1 cellular context compared by ENCODE assay signal in the genomic region with DNA sequence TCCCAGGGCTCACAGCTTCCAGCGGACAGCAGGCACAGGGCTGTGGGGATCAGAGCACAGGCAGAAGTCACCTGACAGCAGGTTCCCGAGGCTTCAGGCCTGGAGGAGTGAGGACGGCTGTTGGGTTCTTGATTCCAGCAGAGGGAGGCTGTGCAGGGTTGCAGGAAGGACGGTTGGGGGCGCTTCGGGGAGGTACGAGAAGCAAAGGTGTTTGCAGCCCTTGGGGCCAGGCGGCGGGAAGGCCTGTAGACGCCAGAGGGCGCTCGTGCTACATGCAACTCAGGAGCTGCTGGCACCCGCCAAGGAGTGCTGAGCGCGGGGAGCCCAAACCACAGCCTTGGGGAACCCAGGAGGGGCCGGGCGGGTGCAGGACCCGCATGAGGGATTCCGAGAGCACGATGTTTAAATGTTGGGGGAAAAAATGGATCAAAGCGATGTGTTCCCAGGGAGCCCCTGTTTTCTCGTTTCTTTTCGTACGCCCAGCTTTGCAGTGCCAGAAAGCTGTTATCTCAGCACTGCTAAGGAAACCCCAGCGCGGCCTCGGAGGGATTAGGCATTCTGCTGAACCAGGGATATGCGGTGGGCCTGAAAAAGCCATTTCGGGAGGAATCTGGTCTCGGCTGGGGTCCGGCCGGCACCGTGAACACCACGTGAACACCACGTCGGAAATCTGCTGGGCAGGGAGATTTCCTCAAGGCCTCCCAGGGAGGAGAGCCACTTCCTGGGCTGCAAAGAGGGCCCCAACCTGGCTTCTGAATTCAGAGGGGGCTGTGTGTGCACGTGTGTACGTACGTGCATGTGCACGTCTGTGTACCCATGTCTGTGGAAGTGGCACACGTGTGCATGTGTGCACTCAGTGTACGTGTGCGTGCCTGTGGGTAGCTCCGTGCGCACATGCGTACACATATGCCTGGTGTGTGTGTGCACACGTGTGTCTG.
TF ChIP-seq lines count a peak whose summit lies in the region.

No MANE protein-coding gene starts in this region.

TF ChIP-seq in HepG2, 621 proteins besides CTCF, POLR2A, EP300 and RAD21 (continued from another document and continues in another):
- TF ChIP-seq, protein P1, sequence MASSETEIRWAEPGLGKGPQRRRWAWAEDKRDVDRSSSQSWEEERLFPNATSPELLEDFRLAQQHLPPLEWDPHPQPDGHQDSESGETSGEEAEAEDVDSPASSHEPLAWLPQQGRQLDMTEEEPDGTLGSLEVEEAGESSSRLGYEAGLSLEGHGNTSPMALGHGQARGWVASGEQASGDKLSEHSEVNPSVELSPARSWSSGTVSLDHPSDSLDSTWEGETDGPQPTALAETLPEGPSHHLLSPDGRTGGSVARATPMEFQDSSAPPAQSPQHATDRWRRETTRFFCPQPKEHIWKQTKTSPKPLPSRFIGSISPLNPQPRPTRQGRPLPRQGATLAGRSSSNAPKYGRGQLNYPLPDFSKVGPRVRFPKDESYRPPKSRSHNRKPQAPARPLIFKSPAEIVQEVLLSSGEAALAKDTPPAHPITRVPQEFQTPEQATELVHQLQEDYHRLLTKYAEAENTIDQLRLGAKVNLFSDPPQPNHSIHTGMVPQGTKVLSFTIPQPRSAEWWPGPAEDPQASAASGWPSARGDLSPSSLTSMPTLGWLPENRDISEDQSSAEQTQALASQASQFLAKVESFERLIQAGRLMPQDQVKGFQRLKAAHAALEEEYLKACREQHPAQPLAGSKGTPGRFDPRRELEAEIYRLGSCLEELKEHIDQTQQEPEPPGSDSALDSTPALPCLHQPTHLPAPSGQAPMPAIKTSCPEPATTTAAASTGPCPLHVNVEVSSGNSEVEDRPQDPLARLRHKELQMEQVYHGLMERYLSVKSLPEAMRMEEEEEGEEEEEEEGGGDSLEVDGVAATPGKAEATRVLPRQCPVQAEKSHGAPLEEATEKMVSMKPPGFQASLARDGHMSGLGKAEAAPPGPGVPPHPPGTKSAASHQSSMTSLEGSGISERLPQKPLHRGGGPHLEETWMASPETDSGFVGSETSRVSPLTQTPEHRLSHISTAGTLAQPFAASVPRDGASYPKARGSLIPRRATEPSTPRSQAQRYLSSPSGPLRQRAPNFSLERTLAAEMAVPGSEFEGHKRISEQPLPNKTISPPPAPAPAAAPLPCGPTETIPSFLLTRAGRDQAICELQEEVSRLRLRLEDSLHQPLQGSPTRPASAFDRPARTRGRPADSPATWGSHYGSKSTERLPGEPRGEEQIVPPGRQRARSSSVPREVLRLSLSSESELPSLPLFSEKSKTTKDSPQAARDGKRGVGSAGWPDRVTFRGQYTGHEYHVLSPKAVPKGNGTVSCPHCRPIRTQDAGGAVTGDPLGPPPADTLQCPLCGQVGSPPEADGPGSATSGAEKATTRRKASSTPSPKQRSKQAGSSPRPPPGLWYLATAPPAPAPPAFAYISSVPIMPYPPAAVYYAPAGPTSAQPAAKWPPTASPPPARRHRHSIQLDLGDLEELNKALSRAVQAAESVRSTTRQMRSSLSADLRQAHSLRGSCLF (CRISPR knock-in tag; IDR thresholded peaks at IDR 0.05; ENCODE audit: borderline replicate concordance): no peak
- TF ChIP-seq ZBTB7B (CRISPR knock-in tag; IDR thresholded peaks at IDR 0.05): peak; percentile 58; the same call in 1 of the 2 replicates
- TF ChIP-seq MXI1 (IDR thresholded peaks at IDR 0.05; ENCODE audit: borderline replicate concordance, low read depth, low read length): no peak
- peak; percentile 55; the same call in 1 of the 2 replicates for TF ChIP-seq ZNF768 (CRISPR knock-in tag; IDR thresholded peaks at IDR 0.05)
- TF ChIP-seq DMAP1 (CRISPR knock-in tag; IDR thresholded peaks at IDR 0.05): no peak
- TF ChIP-seq, protein P2, sequence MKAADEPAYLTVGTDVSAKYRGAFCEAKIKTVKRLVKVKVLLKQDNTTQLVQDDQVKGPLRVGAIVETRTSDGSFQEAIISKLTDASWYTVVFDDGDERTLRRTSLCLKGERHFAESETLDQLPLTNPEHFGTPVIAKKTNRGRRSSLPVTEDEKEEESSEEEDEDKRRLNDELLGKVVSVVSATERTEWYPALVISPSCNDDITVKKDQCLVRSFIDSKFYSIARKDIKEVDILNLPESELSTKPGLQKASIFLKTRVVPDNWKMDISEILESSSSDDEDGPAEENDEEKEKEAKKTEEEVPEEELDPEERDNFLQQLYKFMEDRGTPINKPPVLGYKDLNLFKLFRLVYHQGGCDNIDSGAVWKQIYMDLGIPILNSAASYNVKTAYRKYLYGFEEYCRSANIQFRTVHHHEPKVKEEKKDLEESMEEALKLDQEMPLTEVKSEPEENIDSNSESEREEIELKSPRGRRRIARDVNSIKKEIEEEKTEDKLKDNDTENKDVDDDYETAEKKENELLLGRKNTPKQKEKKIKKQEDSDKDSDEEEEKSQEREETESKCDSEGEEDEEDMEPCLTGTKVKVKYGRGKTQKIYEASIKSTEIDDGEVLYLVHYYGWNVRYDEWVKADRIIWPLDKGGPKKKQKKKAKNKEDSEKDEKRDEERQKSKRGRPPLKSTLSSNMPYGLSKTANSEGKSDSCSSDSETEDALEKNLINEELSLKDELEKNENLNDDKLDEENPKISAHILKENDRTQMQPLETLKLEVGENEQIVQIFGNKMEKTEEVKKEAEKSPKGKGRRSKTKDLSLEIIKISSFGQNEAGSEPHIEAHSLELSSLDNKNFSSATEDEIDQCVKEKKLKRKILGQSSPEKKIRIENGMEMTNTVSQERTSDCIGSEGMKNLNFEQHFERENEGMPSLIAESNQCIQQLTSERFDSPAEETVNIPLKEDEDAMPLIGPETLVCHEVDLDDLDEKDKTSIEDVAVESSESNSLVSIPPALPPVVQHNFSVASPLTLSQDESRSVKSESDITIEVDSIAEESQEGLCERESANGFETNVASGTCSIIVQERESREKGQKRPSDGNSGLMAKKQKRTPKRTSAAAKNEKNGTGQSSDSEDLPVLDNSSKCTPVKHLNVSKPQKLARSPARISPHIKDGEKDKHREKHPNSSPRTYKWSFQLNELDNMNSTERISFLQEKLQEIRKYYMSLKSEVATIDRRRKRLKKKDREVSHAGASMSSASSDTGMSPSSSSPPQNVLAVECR (CRISPR knock-in tag; IDR thresholded peaks at IDR 0.05; ENCODE audit: borderline replicate concordance): peak; percentile 27; the same call in 1 of the 2 replicates
- no peak; the same call in 1 of the 2 replicates for TF ChIP-seq KDM4B (CRISPR knock-in tag; IDR thresholded peaks at IDR 0.05)
- no peak; the same call in 1 of the 2 replicates for TF ChIP-seq ZNF225 (CRISPR knock-in tag; IDR thresholded peaks at IDR 0.05)
- TF ChIP-seq PHF21A (CRISPR knock-in tag; IDR thresholded peaks at IDR 0.05): no peak
- TF ChIP-seq, protein P3, sequence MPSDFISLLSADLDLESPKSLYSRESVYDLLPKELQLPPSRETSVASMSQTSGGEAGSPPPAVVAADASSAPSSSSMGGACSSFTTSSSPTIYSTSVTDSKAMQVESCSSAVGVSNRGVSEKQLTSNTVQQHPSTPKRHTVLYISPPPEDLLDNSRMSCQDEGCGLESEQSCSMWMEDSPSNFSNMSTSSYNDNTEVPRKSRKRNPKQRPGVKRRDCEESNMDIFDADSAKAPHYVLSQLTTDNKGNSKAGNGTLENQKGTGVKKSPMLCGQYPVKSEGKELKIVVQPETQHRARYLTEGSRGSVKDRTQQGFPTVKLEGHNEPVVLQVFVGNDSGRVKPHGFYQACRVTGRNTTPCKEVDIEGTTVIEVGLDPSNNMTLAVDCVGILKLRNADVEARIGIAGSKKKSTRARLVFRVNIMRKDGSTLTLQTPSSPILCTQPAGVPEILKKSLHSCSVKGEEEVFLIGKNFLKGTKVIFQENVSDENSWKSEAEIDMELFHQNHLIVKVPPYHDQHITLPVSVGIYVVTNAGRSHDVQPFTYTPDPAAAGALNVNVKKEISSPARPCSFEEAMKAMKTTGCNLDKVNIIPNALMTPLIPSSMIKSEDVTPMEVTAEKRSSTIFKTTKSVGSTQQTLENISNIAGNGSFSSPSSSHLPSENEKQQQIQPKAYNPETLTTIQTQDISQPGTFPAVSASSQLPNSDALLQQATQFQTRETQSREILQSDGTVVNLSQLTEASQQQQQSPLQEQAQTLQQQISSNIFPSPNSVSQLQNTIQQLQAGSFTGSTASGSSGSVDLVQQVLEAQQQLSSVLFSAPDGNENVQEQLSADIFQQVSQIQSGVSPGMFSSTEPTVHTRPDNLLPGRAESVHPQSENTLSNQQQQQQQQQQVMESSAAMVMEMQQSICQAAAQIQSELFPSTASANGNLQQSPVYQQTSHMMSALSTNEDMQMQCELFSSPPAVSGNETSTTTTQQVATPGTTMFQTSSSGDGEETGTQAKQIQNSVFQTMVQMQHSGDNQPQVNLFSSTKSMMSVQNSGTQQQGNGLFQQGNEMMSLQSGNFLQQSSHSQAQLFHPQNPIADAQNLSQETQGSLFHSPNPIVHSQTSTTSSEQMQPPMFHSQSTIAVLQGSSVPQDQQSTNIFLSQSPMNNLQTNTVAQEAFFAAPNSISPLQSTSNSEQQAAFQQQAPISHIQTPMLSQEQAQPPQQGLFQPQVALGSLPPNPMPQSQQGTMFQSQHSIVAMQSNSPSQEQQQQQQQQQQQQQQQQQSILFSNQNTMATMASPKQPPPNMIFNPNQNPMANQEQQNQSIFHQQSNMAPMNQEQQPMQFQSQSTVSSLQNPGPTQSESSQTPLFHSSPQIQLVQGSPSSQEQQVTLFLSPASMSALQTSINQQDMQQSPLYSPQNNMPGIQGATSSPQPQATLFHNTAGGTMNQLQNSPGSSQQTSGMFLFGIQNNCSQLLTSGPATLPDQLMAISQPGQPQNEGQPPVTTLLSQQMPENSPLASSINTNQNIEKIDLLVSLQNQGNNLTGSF (CRISPR knock-in tag; IDR thresholded peaks at IDR 0.05): no peak
- TF ChIP-seq KLF15 (CRISPR knock-in tag; IDR thresholded peaks at IDR 0.05; ENCODE audit: borderline replicate concordance): no peak
- TF ChIP-seq SOX5 (CRISPR knock-in tag; IDR thresholded peaks at IDR 0.05; ENCODE audit: borderline replicate concordance): 0 out of 2 replicates have a peak, but pooled peaks have one; percentile 35
- TF ChIP-seq, protein P4, sequence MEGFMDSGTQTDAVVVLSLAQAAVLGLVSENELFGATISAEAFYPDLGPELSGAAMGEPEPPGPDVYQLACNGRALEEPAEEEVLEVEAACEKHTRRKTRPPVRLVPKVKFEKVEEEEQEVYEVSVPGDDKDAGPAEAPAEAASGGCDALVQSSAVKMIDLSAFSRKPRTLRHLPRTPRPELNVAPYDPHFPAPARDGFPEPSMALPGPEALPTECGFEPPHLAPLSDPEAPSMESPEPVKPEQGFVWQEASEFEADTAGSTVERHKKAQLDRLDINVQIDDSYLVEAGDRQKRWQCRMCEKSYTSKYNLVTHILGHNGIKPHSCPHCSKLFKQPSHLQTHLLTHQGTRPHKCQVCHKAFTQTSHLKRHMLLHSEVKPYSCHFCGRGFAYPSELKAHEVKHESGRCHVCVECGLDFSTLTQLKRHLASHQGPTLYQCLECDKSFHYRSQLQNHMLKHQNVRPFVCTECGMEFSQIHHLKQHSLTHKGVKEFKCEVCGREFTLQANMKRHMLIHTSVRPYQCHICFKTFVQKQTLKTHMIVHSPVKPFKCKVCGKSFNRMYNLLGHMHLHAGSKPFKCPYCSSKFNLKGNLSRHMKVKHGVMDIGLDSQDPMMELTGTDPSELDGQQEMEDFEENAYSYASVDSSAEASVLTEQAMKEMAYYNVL (CRISPR knock-in tag; IDR thresholded peaks at IDR 0.05; ENCODE audit: borderline replicate concordance): 0 out of 2 replicates have a peak, but pooled peaks have one; percentile 70
- peak; percentile 56 for TF ChIP-seq JARID2 (CRISPR knock-in tag; IDR thresholded peaks at IDR 0.05; ENCODE audit: insufficient replicate concordance)
- no peak for TF ChIP-seq CHD4 (IDR thresholded peaks at IDR 0.05; ENCODE audit: borderline replicate concordance, low read length)
- TF ChIP-seq KDM1A (CRISPR knock-in tag; IDR thresholded peaks at IDR 0.05): no peak
- no peak for TF ChIP-seq SNRNP70 (IDR thresholded peaks at IDR 0.05; ENCODE audit: low read depth, low read length)
- TF ChIP-seq SIN3B (IDR thresholded peaks at IDR 0.05; ENCODE audit: low read length): no peak
- TF ChIP-seq ISL2 (CRISPR knock-in tag; IDR thresholded peaks at IDR 0.05): peak; percentile 54; the same call in 1 of the 2 replicates
- TF ChIP-seq ZNF614 (CRISPR knock-in tag; IDR thresholded peaks at IDR 0.05; ENCODE audit: borderline replicate concordance): peak; percentile 40; the same call in 1 of the 2 replicates
- peak; percentile 21; the same call in 1 of the 2 replicates for TF ChIP-seq BHLHE40 (IDR thresholded peaks at IDR 0.05; ENCODE audit: low read length)
- no peak for TF ChIP-seq ZNF737 (CRISPR knock-in tag; IDR thresholded peaks at IDR 0.05; ENCODE audit: borderline replicate concordance)
- TF ChIP-seq, protein P5, sequence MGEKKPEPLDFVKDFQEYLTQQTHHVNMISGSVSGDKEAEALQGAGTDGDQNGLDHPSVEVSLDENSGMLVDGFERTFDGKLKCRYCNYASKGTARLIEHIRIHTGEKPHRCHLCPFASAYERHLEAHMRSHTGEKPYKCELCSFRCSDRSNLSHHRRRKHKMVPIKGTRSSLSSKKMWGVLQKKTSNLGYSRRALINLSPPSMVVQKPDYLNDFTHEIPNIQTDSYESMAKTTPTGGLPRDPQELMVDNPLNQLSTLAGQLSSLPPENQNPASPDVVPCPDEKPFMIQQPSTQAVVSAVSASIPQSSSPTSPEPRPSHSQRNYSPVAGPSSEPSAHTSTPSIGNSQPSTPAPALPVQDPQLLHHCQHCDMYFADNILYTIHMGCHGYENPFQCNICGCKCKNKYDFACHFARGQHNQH (CRISPR knock-in tag; IDR thresholded peaks at IDR 0.05): peak; percentile 45; the same call in 1 of the 2 replicates
- TF ChIP-seq ZFP41 (CRISPR knock-in tag; IDR thresholded peaks at IDR 0.05; ENCODE audit: borderline replicate concordance): no peak
- TF ChIP-seq ZNF616 (CRISPR knock-in tag; IDR thresholded peaks at IDR 0.05; ENCODE audit: low read depth): 0 out of 2 replicates have a peak, but pooled peaks have one; percentile 20
- TF ChIP-seq ZSCAN21 (CRISPR knock-in tag; IDR thresholded peaks at IDR 0.05; ENCODE audit: borderline replicate concordance): no peak; the same call in 1 of the 2 replicates
- TF ChIP-seq, protein P6, sequence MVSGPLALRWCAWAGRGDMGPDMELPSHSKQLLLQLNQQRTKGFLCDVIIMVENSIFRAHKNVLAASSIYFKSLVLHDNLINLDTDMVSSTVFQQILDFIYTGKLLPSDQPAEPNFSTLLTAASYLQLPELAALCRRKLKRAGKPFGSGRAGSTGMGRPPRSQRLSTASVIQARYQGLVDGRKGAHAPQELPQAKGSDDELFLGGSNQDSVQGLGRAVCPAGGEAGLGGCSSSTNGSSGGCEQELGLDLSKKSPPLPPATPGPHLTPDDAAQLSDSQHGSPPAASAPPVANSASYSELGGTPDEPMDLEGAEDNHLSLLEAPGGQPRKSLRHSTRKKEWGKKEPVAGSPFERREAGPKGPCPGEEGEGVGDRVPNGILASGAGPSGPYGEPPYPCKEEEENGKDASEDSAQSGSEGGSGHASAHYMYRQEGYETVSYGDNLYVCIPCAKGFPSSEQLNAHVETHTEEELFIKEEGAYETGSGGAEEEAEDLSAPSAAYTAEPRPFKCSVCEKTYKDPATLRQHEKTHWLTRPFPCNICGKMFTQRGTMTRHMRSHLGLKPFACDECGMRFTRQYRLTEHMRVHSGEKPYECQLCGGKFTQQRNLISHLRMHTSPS (CRISPR knock-in tag; IDR thresholded peaks at IDR 0.05; ENCODE audit: low read depth): peak; percentile 8; the same call in 1 of the 2 replicates
- TF ChIP-seq BCL6 (CRISPR knock-in tag; IDR thresholded peaks at IDR 0.05): peak; percentile 34; the same call in 1 of the 2 replicates
- no peak for TF ChIP-seq ZNF841 (CRISPR knock-in tag; IDR thresholded peaks at IDR 0.05; ENCODE audit: borderline replicate concordance)
- TF ChIP-seq HIVEP1 (CRISPR knock-in tag; IDR thresholded peaks at IDR 0.05): 0 out of 2 replicates have a peak, but pooled peaks have one; percentile 55
- TF ChIP-seq RBFOX2 (IDR thresholded peaks at IDR 0.05; ENCODE audit: low read depth, low read length): no peak
